ENCODE assay signal across 9 cellular contexts in the genomic region with DNA sequence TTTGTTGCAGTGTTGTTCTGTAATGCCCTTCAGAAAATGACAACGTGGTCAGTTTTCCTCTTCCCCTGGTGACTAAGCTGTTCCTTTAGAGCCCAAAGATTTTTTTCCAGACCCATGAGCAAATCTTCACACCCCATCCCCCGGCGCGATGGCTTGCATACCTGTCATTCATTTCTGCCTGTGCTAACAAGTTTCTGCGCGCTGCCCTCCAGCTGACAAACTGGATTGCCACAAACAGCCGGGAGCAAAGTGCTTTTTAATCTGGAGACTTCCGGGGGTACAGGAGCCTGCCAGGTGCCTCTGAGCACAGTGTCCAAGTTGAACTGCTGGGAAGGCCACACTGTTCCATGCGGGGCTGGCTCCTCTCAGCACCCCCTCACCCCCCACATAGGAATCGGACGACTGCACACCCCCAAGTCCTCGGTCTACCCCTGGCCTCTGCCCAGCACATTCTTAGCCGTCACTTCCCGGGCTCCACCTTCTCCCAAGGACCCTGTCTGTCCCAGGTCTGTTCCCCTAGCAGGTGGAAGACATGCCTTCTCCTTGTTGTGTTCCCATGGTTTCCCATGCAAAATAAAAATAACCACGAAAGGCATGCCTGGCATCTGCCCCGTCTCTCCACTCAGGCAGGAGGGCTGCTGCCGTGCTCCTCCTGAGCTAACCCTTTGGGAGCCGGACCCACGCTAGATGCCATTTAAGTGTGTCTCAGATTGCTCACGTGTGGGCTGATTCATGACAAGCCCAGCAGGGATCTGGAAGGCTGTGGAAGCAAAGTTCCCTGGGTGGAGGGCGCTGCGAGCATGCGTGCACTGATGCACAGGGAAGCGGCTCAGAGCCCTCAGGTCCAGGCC. TPM values are rescaled to one million over a fixed set of nuclear protein-coding genes. Genes with fewer than 3 reads are reported as not detected.
A peak's percentile ranks its signal among the peaks of the same experiment; 100 is the strongest.
DNase-seq lines count a peak whose midpoint lies in the region; ATAC-seq lines count a peak whose summit lies in the region.
"Had no signal": no experiment of that assay in that cellular context is flagged by ENCODE, and none has a peak within 500 bp of the region (broad histone marks: within the 10 kb centered on the region; RNA-seq: fewer than 3 reads in every experiment).

No MANE protein-coding gene starts in this region.

- peak overlapping the region; percentile 49 to 82 for H3K27ac ChIP-seq in esophagus (ENCODE audit: low read depth in 2 of 2, low read length in 1 of 2)
- H3K27ac ChIP-seq in muscle layer of colon (ENCODE audit: low read depth, low read length): peak overlapping the region; percentile 58

- H3K9ac ChIP-seq in muscle layer of colon (ENCODE audit: low read length): no peak overlapping the region

- no peaks in the 10 kb centered on the region for H3K27me3 ChIP-seq in esophagus (ENCODE audit: control insufficient read depth in 1 of 2, insufficient read depth in 2 of 2, low read length in 2 of 2)
- no peaks in the 10 kb centered on the region for H3K27me3 ChIP-seq in muscle layer of colon (ENCODE audit: control insufficient read depth in 1 of 2, insufficient read depth in 2 of 2, low read length in 2 of 2)

- no peak overlapping the region for H3K4me3 ChIP-seq in esophagus (ENCODE audit: low read depth in 1 of 2, low read length in 2 of 2)
- H3K4me3 ChIP-seq in muscle layer of colon (ENCODE audit: low read depth in 1 of 2, low read length in 2 of 2): no peak overlapping the region

- H3K36me3 ChIP-seq in esophagus (ENCODE audit: control insufficient read depth in 2 of 2, insufficient read depth in 2 of 2, low read length in 1 of 2) (peaks cover 5 to 9% of the 10 kb centered on the region in 2 donors), muscle layer of colon (ENCODE audit: insufficient read depth, low read length) (peaks cover 56% of the 10 kb centered on the region)

- ATAC-seq in GM18517 (IDR thresholded peaks at IDR 0.05; ENCODE audit: unreplicated experiment): no peak

- H3K4me1 ChIP-seq in esophagus (ENCODE audit: control insufficient read depth in 2 of 2, insufficient read depth in 2 of 2, low read length in 1 of 2) (peaks cover 3% of the 10 kb centered on the region in 2 donors), muscle layer of colon (ENCODE audit: insufficient read depth, low read length) (peaks cover 10% of the 10 kb centered on the region)

- peak; percentile 45 for DNase-seq in 8988T
- peak; percentile 49 for DNase-seq in NCI-H2171 (lab: John Stamatoyannopoulos, UW)
- DNase-seq in COR-L47 (lab: John Stamatoyannopoulos, UW): no peak
- DNase-seq in COLO829 (ENCODE audit: low spot score): no peak
- DNase-seq in SHP77 treated with DMSO at 0.1 percent for 48 hours (lab: John Stamatoyannopoulos, UW): no peak
- DNase-seq: stimulated activated CD4-positive, alpha-beta T cell treated with anti-CD3 and anti-CD28 coated beads, Interleukin-1b, Interleukin-23, amount 100 ng/mL, for 48 hours had no signal

- WGBS in esophagus, 2 donors: 41% methylated on average over 24 of the region's 24 CpGs

- no peaks in the 10 kb centered on the region for H3K9me3 ChIP-seq in esophagus (ENCODE audit: control insufficient read depth in 2 of 2, insufficient read depth in 1 of 2, low read depth in 1 of 2, low read length in 1 of 2)
- H3K9me3 ChIP-seq in muscle layer of colon (ENCODE audit: low read length): no peaks in the 10 kb centered on the region

RNA-seq across cellular contexts. Expression of gene RILPL1, which starts 14.1 kb away (rescaled TPM):
- 1 to 10 TPM; 5.6 to 7.3 TPM for polyA plus RNA-seq in esophagus

Comparison
In these comparisons a context has a peak if more than half of its experiments do, and no peak if none do; other contexts are left out.
1. DNase-seq: peak in 8988T (single experiment) and NCI-H2171 (single experiment); none in COR-L47 (single experiment), COLO829 (single experiment) and SHP77 treated with DMSO at 0.1 percent for 48 hours (single experiment).